In genomic region chr18:11726556-11726955, GRCh38 we compare ENCODE assay signal across 22 cellular contexts.
"Had no signal": no experiment of that assay in that cellular context is flagged by ENCODE, and none has a peak within 500 bp of the region (broad histone marks: within the 10 kb centered on the region; RNA-seq: fewer than 3 reads in every experiment).

No MANE protein-coding gene starts in this region.

- H3K4me1 ChIP-seq: adrenal gland, colonic mucosa, heart left ventricle, lower lobe of right lung, neural progenitor cell, spleen, upper lobe of right lung had no signal

- H3K27me3 ChIP-seq: colonic mucosa, esophagus squamous epithelium, neural progenitor cell had no signal

- H3K9me3 ChIP-seq: adrenal gland, colonic mucosa, esophagus squamous epithelium, heart left ventricle, lower lobe of right lung, spleen, upper lobe of right lung had no signal

- DNase-seq: activated CD8-positive, alpha-beta memory T cell treated with anti-CD3 and anti-CD28 coated beads for 24 hours; activated CD8-positive, alpha-beta memory T cell treated with anti-CD3 and anti-CD28 coated beads, Interleukin-2, amount 50 U/mL, for 4 hours; activated naive CD4-positive, alpha-beta T cell; activated T-cell treated with anti-CD3 and anti-CD28 coated beads, Interleukin-2, amount 50 U/mL, for 24 hours; adrenal gland; colonic mucosa; dorsolateral prefrontal cortex; effector memory CD8-positive, alpha-beta T cell; esophagus squamous epithelium; heart left ventricle; lower lobe of right lung; naive B cell; spleen; stimulated activated CD4-positive, alpha-beta T cell treated with anti-CD3 and anti-CD28 coated beads, Interleukin-4, amount 100 ng/mL, for 1 hour; stimulated activated naive CD4-positive, alpha-beta T cell; T-helper 1 cell; upper lobe of right lung had no signal

- H3K4me1 Mint-ChIP-seq: naive B cell had no signal

- H3K27ac ChIP-seq: adrenal gland, colonic mucosa, dorsolateral prefrontal cortex, esophagus squamous epithelium, heart left ventricle, lower lobe of right lung, neural progenitor cell, spleen, upper lobe of right lung had no signal

- H3K27ac Mint-ChIP-seq: activated naive CD8-positive, alpha-beta T cell; activated T-cell treated with anti-CD3 and anti-CD28 coated beads, Interleukin-2, amount 50 U/mL, for 24 hours; activated T-helper 2 cell treated with anti-CD3 and anti-CD28 coated beads, Interferon-gamma antibody, Interleukin-2, Interleukin-4, amounts not matched to agents 10 μg/mL and 5 μg/mL and 100 μg/mL, durations not matched to agents 14 hours and 24 hours and 36 hours; neural progenitor cell had no signal

- H3K4me3 ChIP-seq: adrenal gland, colonic mucosa, dorsolateral prefrontal cortex, esophagus squamous epithelium, heart left ventricle, lower lobe of right lung, neural progenitor cell, spleen, upper lobe of right lung had no signal

- H3K36me3 Mint-ChIP-seq: activated naive CD8-positive, alpha-beta T cell; naive B cell; neural progenitor cell; WTC11 had no signal

- H3K9me3 Mint-ChIP-seq: activated T-cell treated with anti-CD3 and anti-CD28 coated beads, Interleukin-2, amount 50 U/mL, for 24 hours; activated T-helper 2 cell treated with anti-CD3 and anti-CD28 coated beads, Interferon-gamma antibody, Interleukin-2, Interleukin-4, amounts not matched to agents 10 μg/mL and 5 μg/mL and 100 μg/mL, durations not matched to agents 14 hours and 24 hours and 36 hours; effector memory CD8-positive, alpha-beta T cell; neural progenitor cell had no signal

- H3K4me3 Mint-ChIP-seq: activated naive CD8-positive, alpha-beta T cell; activated T-cell treated with anti-CD3 and anti-CD28 coated beads, Interleukin-2, amount 50 U/mL, for 24 hours; effector memory CD8-positive, alpha-beta T cell; naive B cell; neural progenitor cell; WTC11 had no signal

- H3K36me3 ChIP-seq: adrenal gland, colonic mucosa, esophagus squamous epithelium, heart left ventricle, lower lobe of right lung, neural progenitor cell, spleen, upper lobe of right lung had no signal

- ATAC-seq: effector memory CD8-positive, alpha-beta T cell; heart left ventricle; left lobe of liver; upper lobe of right lung; WTC11 had no signal
